8 cellular contexts compared by ENCODE assay signal in the genomic region with DNA sequence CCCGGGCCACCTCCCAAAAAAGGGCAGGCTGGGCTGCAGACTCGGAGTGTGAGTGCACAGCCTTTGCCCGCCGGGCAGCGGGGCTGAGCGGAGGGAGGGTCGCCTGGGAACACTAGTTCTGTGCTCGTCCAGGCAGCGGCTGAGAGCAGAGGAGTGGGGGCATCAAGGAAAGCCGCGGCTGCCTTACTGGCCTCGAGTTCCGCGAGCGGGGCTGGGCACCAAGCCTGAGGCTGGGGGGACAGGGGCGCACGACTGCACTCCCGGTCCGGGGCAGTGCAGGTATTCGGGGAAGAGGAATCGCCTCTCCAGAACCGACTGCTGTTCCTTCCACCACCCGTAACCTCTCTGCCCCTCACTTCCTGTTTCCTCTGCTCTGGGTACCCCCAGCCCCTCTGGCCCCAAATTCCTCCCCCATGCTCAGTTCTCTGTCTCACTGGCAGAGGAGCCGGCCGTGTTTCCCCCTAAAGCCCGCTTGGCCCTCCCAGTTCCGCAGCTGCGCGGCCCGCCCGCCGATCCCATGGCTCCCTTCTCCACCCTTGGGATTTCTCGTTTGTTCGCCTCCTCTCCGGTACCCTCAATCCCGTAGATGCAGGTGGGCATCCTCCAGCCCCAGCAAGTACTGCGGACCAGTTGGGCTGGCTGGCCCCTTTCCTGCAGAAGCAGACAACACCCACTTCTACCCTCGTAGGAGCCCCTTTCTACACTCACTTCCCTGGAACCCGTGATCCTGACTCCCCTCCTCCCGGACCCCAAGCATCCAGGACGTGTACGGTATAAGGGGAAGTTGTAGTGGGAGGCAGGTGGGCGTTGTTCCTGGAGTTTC.
DNase-seq lines count a peak whose midpoint lies in the region; ATAC-seq and TF ChIP-seq lines count a peak whose summit lies in the region.

No MANE protein-coding gene starts in this region.

- H3K36me3 ChIP-seq in parathyroid adenoma (ENCODE audit: control insufficient read depth, insufficient read depth, low read length), result no peaks in the 10 kb centered on the region

- H3K27me3 ChIP-seq in parathyroid adenoma (ENCODE audit: control insufficient read depth, insufficient read depth, low read length), result no peaks in the 10 kb centered on the region

- no peaks in the 10 kb centered on the region for H3K79me2 ChIP-seq in parathyroid adenoma

- no peaks in the 10 kb centered on the region for H3K9me3 ChIP-seq in parathyroid adenoma (ENCODE audit: control insufficient read depth, low read length)

- peak overlapping the region; percentile 71 for H2AFZ ChIP-seq in parathyroid adenoma

- peak overlapping the region; percentile 86 for H3K4me2 ChIP-seq in parathyroid adenoma (ENCODE audit: low read length)

- peak; percentile 75 for DNase-seq in activated CD8-positive, alpha-beta memory T cell treated with anti-CD3 and anti-CD28 coated beads for 24 hours
- DNase-seq in activated CD8-positive, alpha-beta memory T cell treated with anti-CD3 and anti-CD28 coated beads, Interleukin-2, amount 50 U/mL, for 48 hours, result no peak
- DNase-seq in UCSD-AML1 (lab: John Stamatoyannopoulos, UW; ENCODE audit: unreplicated experiment) (peak; percentile 56), glomerular visceral epithelial cell (ENCODE audit: extremely low spot score) (peak; percentile 18), HCEC 1CT (no peak), NCI-H2081 treated with DMSO at 0.1 percent for 48 hours (lab: John Stamatoyannopoulos, UW) (no peak)

- peaks cover 9% of the 10 kb centered on the region for H3K4me1 ChIP-seq in parathyroid adenoma

- peak overlapping the region; percentile 43 for H3K4me3 ChIP-seq in parathyroid adenoma (ENCODE audit: low read depth, low read length)

- ATAC-seq in HG03565 (IDR thresholded peaks at IDR 0.05; ENCODE audit: unreplicated experiment), result no peak

- no peak for TF ChIP-seq CTCF in parathyroid adenoma (IDR thresholded peaks at IDR 0.05)

- no peak overlapping the region for H3K9ac ChIP-seq in parathyroid adenoma

- H3K27ac ChIP-seq in parathyroid adenoma, result no peak overlapping the region

Comparison
In these comparisons a context has a peak if more than half of its experiments do, and no peak if none do; other contexts are left out.
1. DNase-seq: peak in activated CD8-positive, alpha-beta memory T cell treated with anti-CD3 and anti-CD28 coated beads for 24 hours (single experiment), UCSD-AML1 (single experiment) and glomerular visceral epithelial cell (single experiment); none in activated CD8-positive, alpha-beta memory T cell treated with anti-CD3 and anti-CD28 coated beads, Interleukin-2, amount 50 U/mL, for 48 hours (single experiment), HCEC 1CT (single experiment) and NCI-H2081 treated with DMSO at 0.1 percent for 48 hours (single experiment).